ENCODE assay signal across 2 cellular contexts in the genomic region with DNA sequence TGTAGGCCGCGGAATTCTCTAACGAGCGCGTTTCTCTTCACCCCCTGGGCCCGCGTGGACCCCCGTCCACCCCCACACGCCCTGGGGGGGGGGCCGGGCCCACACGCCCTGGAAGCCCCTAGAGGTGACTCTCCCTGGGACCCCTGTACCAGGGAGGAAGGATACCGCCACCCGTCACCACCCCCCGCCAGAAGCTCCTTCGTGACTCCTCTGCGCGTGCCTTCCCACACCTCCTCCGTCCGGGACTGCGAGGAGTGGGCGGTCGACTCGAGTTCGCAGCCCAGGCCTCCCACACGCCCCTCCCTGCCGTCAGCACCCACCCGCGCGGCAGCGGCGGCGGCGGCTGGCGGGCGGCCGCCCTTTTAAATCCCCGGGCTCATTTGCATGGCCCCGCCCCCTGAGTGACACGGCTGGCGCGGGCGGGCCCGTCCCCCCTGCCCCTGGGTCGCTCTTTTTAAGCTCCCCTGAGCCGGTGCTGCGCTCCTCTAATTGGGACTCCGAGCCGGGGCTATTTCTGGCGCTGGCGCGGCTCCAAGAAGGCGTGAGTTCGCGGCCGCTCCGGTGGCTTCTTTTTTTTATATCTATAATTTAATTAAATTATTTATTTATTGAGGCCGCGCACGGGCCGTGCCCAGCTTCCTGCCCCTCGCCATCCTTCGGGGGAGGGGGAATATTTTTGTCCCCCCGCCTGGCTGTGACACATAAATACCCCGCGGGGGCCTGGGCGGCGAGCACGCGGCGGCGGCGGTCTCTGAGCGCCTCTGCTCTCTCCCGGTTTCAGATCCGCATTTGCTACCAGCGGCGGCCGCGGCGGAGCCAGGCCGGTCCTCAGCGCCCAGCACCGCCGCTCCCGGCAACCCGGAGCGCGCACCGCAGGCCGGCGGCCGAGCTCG.
TF ChIP-seq lines count a peak whose summit lies in the region.

A gene with protein sequence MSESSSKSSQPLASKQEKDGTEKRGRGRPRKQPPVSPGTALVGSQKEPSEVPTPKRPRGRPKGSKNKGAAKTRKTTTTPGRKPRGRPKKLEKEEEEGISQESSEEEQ (plus strand): TSS at position 451 of the 893 bp plus-strand sequence. CDS start 3,908 bp downstream, outside the sequence.

TF ChIP-seq in HEK293, 187 proteins besides CTCF, POLR2A, EP300 and RAD21 (continued from another document and continues in another):
- TF ChIP-seq, protein P1, sequence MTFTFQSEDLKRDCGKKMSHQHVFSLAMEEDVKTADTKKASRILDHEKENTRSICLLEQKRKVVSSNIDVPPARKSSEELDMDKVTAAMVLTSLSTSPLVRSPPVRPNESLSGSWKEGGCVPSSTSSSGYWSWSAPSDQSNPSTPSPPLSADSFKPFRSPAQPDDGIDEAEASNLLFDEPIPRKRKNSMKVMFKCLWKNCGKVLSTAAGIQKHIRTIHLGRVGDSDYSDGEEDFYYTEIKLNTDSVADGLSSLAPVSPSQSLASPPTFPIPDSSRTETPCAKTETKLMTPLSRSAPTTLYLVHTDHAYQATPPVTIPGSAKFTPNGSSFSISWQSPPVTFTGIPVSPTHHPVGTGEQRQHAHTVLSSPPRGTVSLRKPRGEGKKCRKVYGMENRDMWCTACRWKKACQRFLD (tag by site-specific recombination; IDR thresholded peaks at IDR 0.05): no peak
- TF ChIP-seq GLI4 (tag by site-specific recombination; IDR thresholded peaks at IDR 0.05): no peak
- peak; percentile 21; the same call in 1 of the 2 replicates for TF ChIP-seq ZNF76 (tag by site-specific recombination; IDR thresholded peaks at IDR 0.05; ENCODE audit: borderline replicate concordance, low read depth)
- peak; percentile 46; the same call in 1 of the 2 replicates for TF ChIP-seq ZBTB17 (tag by site-specific recombination; IDR thresholded peaks at IDR 0.05)
- no peak for TF ChIP-seq PRDM1 (tag by site-specific recombination; IDR thresholded peaks at IDR 0.05)
- TF ChIP-seq, protein P2, sequence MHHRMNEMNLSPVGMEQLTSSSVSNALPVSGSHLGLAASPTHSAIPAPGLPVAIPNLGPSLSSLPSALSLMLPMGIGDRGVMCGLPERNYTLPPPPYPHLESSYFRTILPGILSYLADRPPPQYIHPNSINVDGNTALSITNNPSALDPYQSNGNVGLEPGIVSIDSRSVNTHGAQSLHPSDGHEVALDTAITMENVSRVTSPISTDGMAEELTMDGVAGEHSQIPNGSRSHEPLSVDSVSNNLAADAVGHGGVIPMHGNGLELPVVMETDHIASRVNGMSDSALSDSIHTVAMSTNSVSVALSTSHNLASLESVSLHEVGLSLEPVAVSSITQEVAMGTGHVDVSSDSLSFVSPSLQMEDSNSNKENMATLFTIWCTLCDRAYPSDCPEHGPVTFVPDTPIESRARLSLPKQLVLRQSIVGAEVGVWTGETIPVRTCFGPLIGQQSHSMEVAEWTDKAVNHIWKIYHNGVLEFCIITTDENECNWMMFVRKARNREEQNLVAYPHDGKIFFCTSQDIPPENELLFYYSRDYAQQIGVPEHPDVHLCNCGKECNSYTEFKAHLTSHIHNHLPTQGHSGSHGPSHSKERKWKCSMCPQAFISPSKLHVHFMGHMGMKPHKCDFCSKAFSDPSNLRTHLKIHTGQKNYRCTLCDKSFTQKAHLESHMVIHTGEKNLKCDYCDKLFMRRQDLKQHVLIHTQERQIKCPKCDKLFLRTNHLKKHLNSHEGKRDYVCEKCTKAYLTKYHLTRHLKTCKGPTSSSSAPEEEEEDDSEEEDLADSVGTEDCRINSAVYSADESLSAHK (tag by site-specific recombination; IDR thresholded peaks at IDR 0.05): peak; percentile 34; the same call in 1 of the 2 replicates
- TF ChIP-seq KLF10 (tag by site-specific recombination; IDR thresholded peaks at IDR 0.05): peak; percentile 61; the same call in 1 of the 2 replicates
- no peak for TF ChIP-seq BCL11A (tag by site-specific recombination; IDR thresholded peaks at IDR 0.05; ENCODE audit: low read depth)
- no peak for TF ChIP-seq ZNF514 (tag by site-specific recombination; IDR thresholded peaks at IDR 0.05)
- TF ChIP-seq ZNF391 (tag by site-specific recombination; IDR thresholded peaks at IDR 0.05; ENCODE audit: borderline replicate concordance, low read depth): no peak
- TF ChIP-seq, protein P3, sequence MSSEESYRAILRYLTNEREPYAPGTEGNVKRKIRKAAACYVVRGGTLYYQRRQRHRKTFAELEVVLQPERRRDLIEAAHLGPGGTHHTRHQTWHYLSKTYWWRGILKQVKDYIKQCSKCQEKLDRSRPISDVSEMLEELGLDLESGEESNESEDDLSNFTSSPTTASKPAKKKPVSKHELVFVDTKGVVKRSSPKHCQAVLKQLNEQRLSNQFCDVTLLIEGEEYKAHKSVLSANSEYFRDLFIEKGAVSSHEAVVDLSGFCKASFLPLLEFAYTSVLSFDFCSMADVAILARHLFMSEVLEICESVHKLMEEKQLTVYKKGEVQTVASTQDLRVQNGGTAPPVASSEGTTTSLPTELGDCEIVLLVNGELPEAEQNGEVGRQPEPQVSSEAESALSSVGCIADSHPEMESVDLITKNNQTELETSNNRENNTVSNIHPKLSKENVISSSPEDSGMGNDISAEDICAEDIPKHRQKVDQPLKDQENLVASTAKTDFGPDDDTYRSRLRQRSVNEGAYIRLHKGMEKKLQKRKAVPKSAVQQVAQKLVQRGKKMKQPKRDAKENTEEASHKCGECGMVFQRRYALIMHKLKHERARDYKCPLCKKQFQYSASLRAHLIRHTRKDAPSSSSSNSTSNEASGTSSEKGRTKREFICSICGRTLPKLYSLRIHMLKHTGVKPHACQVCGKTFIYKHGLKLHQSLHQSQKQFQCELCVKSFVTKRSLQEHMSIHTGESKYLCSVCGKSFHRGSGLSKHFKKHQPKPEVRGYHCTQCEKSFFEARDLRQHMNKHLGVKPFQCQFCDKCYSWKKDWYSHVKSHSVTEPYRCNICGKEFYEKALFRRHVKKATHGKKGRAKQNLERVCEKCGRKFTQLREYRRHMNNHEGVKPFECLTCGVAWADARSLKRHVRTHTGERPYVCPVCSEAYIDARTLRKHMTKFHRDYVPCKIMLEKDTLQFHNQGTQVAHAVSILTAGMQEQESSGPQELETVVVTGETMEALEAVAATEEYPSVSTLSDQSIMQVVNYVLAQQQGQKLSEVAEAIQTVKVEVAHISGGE (tag by site-specific recombination; conservative IDR thresholded peaks at IDR 0.05; ENCODE audit: low read depth): peak; percentile 85
- no peak for TF ChIP-seq ZNF132 (tag by site-specific recombination; IDR thresholded peaks at IDR 0.05; ENCODE audit: borderline replicate concordance)
- peak; percentile 43; the same call in 1 of the 2 replicates for TF ChIP-seq ZNF394 (tag by site-specific recombination; IDR thresholded peaks at IDR 0.05; ENCODE audit: borderline replicate concordance)
- peak; percentile 68; the same call in 1 of the 2 replicates for TF ChIP-seq MZF1 (tag by site-specific recombination; IDR thresholded peaks at IDR 0.05; ENCODE audit: borderline replicate concordance)
- TF ChIP-seq GLIS2 (tag by site-specific recombination; IDR thresholded peaks at IDR 0.05): peak; percentile 89
- no peak for TF ChIP-seq ZNF423 (tag by site-specific recombination; IDR thresholded peaks at IDR 0.05)
- no peak for TF ChIP-seq GLI2 (tag by site-specific recombination; IDR thresholded peaks at IDR 0.05; ENCODE audit: borderline replicate concordance, low read depth)
- 0 out of 2 replicates have a peak, but pooled peaks have one; percentile 40 for TF ChIP-seq ZNF768 (tag by site-specific recombination; IDR thresholded peaks at IDR 0.05)
- 0 out of 2 replicates have a peak, but pooled peaks have one; percentile 13 for TF ChIP-seq ZSCAN30 (tag by site-specific recombination; IDR thresholded peaks at IDR 0.05)

TF ChIP-seq in SK-N-SH, 30 proteins besides CTCF, POLR2A, EP300 and RAD21 (continued from another document):
- TF ChIP-seq, protein P4, sequence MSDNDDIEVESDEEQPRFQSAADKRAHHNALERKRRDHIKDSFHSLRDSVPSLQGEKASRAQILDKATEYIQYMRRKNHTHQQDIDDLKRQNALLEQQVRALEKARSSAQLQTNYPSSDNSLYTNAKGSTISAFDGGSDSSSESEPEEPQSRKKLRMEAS (IDR thresholded peaks at IDR 0.05; ENCODE audit: low read depth): peak; percentile 27; the same call in 1 of the 2 replicates
- 0 out of 2 replicates have a peak, but pooled peaks have one; percentile 12 for TF ChIP-seq RCOR1 (IDR thresholded peaks at IDR 0.05; ENCODE audit: low read length)
- 0 out of 2 replicates have a peak, but pooled peaks have one; percentile 3 for TF ChIP-seq NRF1 (IDR thresholded peaks at IDR 0.05; ENCODE audit: low read depth, low read length)
TF ChIP-seq in SK-N-SH: peak in this region for 8.
